Comparison of ENCODE assay signal across 10 cellular contexts in the genomic region with DNA sequence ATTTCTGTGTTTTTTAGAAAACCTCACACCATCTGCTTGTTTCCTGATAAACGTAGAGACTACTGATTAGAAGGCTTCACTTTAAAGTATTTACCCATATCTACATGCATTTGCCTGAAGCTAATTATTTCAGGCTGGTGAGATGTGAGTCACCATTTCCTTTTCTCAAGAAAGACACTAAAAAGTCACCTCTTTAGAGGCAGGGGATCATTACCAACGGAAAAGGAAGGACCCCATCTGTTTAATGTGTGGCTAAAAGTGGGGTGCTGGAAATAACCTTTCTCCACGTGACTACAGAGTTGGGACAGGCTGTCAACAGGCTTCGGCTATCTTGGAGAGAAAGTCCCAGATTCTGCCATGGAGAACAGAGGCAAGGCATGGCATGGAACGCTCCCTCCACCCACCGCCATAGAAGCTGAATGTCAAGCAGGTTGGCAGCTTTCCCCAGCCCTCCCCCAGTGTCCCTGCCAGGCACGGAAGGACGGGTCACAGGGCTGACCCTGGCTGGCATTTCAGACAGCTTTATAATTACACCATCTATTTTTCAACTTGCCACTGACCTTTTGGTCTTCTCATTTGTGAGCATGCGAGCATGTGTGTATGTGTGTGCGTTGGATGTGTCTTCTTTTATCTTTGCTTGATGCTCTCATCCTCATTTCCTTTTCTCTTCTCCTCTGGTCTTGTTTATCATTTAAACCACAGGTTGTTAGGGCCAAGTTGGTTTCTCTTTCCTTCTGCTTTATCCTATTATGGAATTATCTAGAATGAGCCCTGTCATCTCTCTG.
DNase-seq lines count a peak whose midpoint lies in the region; ATAC-seq and TF ChIP-seq lines count a peak whose summit lies in the region.
"Had no signal": no experiment of that assay in that cellular context is flagged by ENCODE, and none has a peak within 500 bp of the region (broad histone marks: within the 10 kb centered on the region; RNA-seq: fewer than 3 reads in every experiment).

No MANE protein-coding gene starts in this region.

- H3K4me1 Mint-ChIP-seq in activated CD4-positive, alpha-beta memory T cell treated with anti-CD3 and anti-CD28 coated beads, Interleukin-2, amount 10 ng/mL, durations not matched to agents 7 days and 5 days: peaks cover 20% of the 10 kb centered on the region

- H4K20me1 ChIP-seq in Karpas-422 (ENCODE audit: insufficient read depth, low read depth, low read length): no peaks in the 10 kb centered on the region

- H3K9me2 ChIP-seq in Karpas-422 (replicated peaks; ENCODE audit: insufficient read depth, low read length): no peaks in the 10 kb centered on the region

- H3K27ac Mint-ChIP-seq in activated CD4-positive, alpha-beta memory T cell treated with anti-CD3 and anti-CD28 coated beads, Interleukin-2, amount 10 ng/mL, durations not matched to agents 7 days and 5 days: peak overlapping the region; percentile 87

- TF ChIP-seq POLR2A in suprapubic skin (IDR thresholded peaks at IDR 0.05): no peak

- H3K4me3 ChIP-seq in suprapubic skin (no peak overlapping the region), Karpas-422 (ENCODE audit: low read length) (no peak overlapping the region)
- H3K4me3 ChIP-seq: adrenal gland had no signal

- intact Hi-C loops in left cardiac atrium (cut with DNase I): no loop called here
- intact Hi-C loops in Right ventricle myocardium inferior (cut with DNase I): no loop called here

- H3K79me2 ChIP-seq in Karpas-422 (ENCODE audit: low read length): no peaks in the 10 kb centered on the region

- H3K27me3 ChIP-seq in suprapubic skin (no peaks in the 10 kb centered on the region), Karpas-422 (ENCODE audit: low read length) (no peaks in the 10 kb centered on the region)

- H3K36me3 ChIP-seq in suprapubic skin (no peaks in the 10 kb centered on the region), Karpas-422 (ENCODE audit: insufficient read depth, low read length) (no peaks in the 10 kb centered on the region)
- H3K36me3 ChIP-seq: adrenal gland had no signal

- no peak overlapping the region for H3K9ac ChIP-seq in Karpas-422 (ENCODE audit: low read length)

- no peak for TF ChIP-seq EP300 in suprapubic skin (IDR thresholded peaks at IDR 0.05)

- H3K4me2 ChIP-seq in Karpas-422 (ENCODE audit: low read depth, low read length, poor library complexity, severe bottlenecking): no peak overlapping the region

- H3K4me1 ChIP-seq in suprapubic skin (no peaks in the 10 kb centered on the region), Karpas-422 (ENCODE audit: low read length) (no peaks in the 10 kb centered on the region)

- WGBS in suprapubic skin: 29% methylated on average over 9 of the region's 10 CpGs

- H3K9me3 ChIP-seq in suprapubic skin (no peaks in the 10 kb centered on the region), Karpas-422 (ENCODE audit: low read length) (no peaks in the 10 kb centered on the region)
- H3K9me3 ChIP-seq: adrenal gland had no signal

- peaks cover 3% of the 10 kb centered on the region for H3K27me3 Mint-ChIP-seq in activated CD4-positive, alpha-beta memory T cell treated with anti-CD3 and anti-CD28 coated beads, Interleukin-2, amount 10 ng/mL, durations not matched to agents 7 days and 5 days

- H3K9me3 Mint-ChIP-seq in activated CD4-positive, alpha-beta memory T cell treated with anti-CD3 and anti-CD28 coated beads, Interleukin-2, amount 10 ng/mL, durations not matched to agents 7 days and 5 days: peaks cover 9% of the 10 kb centered on the region

- H2AFZ ChIP-seq in Karpas-422 (ENCODE audit: low read length): no peak overlapping the region

- DNase-seq in left cardiac atrium (peak; percentile 40), Right ventricle myocardium inferior (ENCODE audit: missing footprints) (no peak), kidney tubule cell (ENCODE audit: low spot score) (peak; percentile 82), superior temporal gyrus (ENCODE audit: extremely low spot score) (peak; percentile 77), suprapubic skin (ENCODE audit: low spot score in 2 of 2) (no peak), Karpas-422 (no peak)
- peak; percentile 36 for DNase-seq in activated CD4-positive, alpha-beta memory T cell treated with anti-CD3 and anti-CD28 coated beads, Interleukin-2, amount 10 ng/mL, durations not matched to agents 7 days and 5 days

- H3K27ac ChIP-seq in suprapubic skin (no peak overlapping the region), Karpas-422 (ENCODE audit: low read length) (no peak overlapping the region)
- H3K27ac ChIP-seq: adrenal gland, C4-2B had no signal

- CTCF ChIA-PET in activated CD4-positive, alpha-beta memory T cell treated with anti-CD3 and anti-CD28 coated beads, Interleukin-2, amount 10 ng/mL, durations not matched to agents 7 days and 5 days (lab: Charles Lee): interaction anchor here (1.4 kb wide), 1 partner anchor 73 kb away, joined by 3 read pairs; no protein-coding TSS in a partner anchor

- H3K36me3 Mint-ChIP-seq in activated CD4-positive, alpha-beta memory T cell treated with anti-CD3 and anti-CD28 coated beads, Interleukin-2, amount 10 ng/mL, durations not matched to agents 7 days and 5 days (ENCODE audit: low read depth): peaks cover 11% of the 10 kb centered on the region

- H3K4me3 Mint-ChIP-seq in activated CD4-positive, alpha-beta memory T cell treated with anti-CD3 and anti-CD28 coated beads, Interleukin-2, amount 10 ng/mL, durations not matched to agents 7 days and 5 days: peak overlapping the region; percentile 46

- POLR2A ChIA-PET in activated CD4-positive, alpha-beta memory T cell treated with anti-CD3 and anti-CD28 coated beads, Interleukin-2, amount 10 ng/mL, durations not matched to agents 7 days and 5 days (lab: Charles Lee): interaction anchor here (0.8 to 1.4 kb wide), 6 partner anchors 103 to 157 kb away, joined by 3 to 5 read pairs (median 4); partner anchors contain the start of gene CPPED1

- TF ChIP-seq CTCF in suprapubic skin (IDR thresholded peaks at IDR 0.05): no peak

- ATAC-seq in left cardiac atrium (peak; percentile 38 to 61), Right ventricle myocardium inferior (no peak), HG02938 (IDR thresholded peaks at IDR 0.05; ENCODE audit: unreplicated experiment) (no peak)

Comparison
In these comparisons a context has a peak if more than half of its experiments do, and no peak if none do; other contexts are left out.
1. ATAC-seq: peak in left cardiac atrium (2 of 2); none in Right ventricle myocardium inferior (single experiment) and HG02938 (single experiment).
2. DNase-seq: peak in left cardiac atrium (single experiment), activated CD4-positive, alpha-beta memory T cell treated with anti-CD3 and anti-CD28 coated beads, Interleukin-2, amount 10 ng/mL, durations not matched to agents 7 days and 5 days (single experiment), kidney tubule cell (single experiment) and superior temporal gyrus (single experiment); none in Right ventricle myocardium inferior (single experiment), suprapubic skin (0 of 2) and Karpas-422 (single experiment).